ENCODE assay signal across 8 cellular contexts in the genomic region with DNA sequence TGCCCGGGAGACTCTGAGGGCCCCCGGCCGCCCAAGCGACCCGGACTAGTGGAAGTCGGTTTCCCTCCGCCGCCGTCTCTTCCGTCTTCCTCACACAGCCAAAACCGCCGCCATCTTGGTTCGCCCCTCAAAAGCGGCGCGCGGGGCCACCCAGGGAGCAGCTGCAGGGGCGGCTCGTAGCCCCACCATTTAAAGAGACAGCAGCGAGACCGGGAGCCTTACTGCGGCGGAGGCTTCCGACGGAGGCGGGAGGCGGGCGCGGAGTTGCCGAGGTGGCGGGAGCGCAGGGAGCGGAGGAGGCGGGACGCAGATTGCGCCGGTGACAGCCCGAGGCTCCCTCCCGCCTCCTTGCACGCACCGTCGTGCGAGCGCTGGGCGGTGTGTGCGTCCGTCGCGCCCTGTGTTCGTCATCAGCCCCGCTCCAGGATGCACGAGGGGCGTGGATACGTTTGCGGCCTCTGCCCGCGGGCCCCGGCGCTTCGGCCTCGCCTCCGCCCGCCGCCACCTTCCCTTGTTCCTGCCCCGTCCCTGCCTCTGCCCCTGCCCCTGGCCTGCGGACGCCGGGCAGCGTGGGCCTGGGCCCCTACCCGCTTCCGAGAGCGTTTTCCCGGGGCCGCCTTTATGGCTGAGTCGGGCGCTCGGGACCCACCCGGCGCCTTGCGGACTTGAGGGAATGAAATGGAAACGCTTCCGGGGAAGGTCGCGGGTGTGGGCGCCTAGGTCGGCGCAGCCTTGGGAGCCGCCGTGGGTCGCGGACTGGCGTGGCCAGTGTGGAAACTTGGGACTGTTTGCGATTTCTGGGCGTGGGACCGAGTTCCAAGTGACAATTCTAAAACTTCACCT. TPM values are rescaled to one million over a fixed set of nuclear protein-coding genes. Genes with fewer than 3 reads are reported as not detected.
A peak's percentile ranks its signal among the peaks of the same experiment; 100 is the strongest.
DNase-seq lines count a peak whose midpoint lies in the region; ATAC-seq and TF ChIP-seq lines count a peak whose summit lies in the region.

PPP4R3A (minus strand) TSS at position 140 of the 843 bp plus-strand sequence. CDS start 663 bp downstream, outside the sequence.

- peak within 1 kb of the TSS; percentile 97 to 100 (median 100) for H3K27ac ChIP-seq in BLaER1 treated with 17β-estradiol and CSF1 and Interleukin-3, amounts not matched to agents 10 nM and 100 nM
- H3K27ac ChIP-seq in left lung: peak within 1 kb of the TSS; percentile 98 to 99

- DNase-seq in NCI-H748 (lab: John Stamatoyannopoulos, UW; ENCODE audit: unreplicated experiment) (peak; percentile 99), dedifferentiated amniotic fluid mesenchymal stem cell (ENCODE audit: extremely low spot score) (peak; percentile 95), left lung (peak; percentile 96 to 98)
- DNase-seq in activated CD4-positive, alpha-beta T cell treated with anti-CD3 and anti-CD28 coated beads, Interleukin-2, amount 50 U/mL, for 1 hour: peak; percentile 89
- peak; percentile 86 to 87 for DNase-seq in stimulated activated CD4-positive, alpha-beta T cell treated with anti-CD3 and anti-CD28 coated beads, Interleukin-2, amount 100 ng/mL, for 48 hours

- H3K4me3 ChIP-seq in BLaER1 treated with 17β-estradiol and CSF1 and Interleukin-3, amounts not matched to agents 10 nM and 100 nM: peak within 1 kb of the TSS; percentile 88 to 100 (median 100)
- peak within 1 kb of the TSS; percentile 74 to 94 for H3K4me3 ChIP-seq in left lung

- H3K4me1 ChIP-seq in BLaER1 treated with 17β-estradiol and CSF1 and Interleukin-3, amounts not matched to agents 10 nM and 100 nM: peaks cover 11 to 30% (median 23%) of the 10 kb centered on the region in 10 experiments; a peak in 18 of 20 replicates
- peaks cover 0 to 32% of the 10 kb centered on the region in 2 donors for H3K4me1 ChIP-seq in left lung

- TF ChIP-seq CTCF in left lung (IDR thresholded peaks at IDR 0.05): no peak

- H3K9ac ChIP-seq in BLaER1 treated with 17β-estradiol and CSF1 and Interleukin-3, amounts not matched to agents 10 nM and 100 nM: peak within 1 kb of the TSS; percentile 97 to 100 (median 100)

- H3K27me3 ChIP-seq in BLaER1 treated with 17β-estradiol and CSF1 and Interleukin-3, amounts not matched to agents 10 nM and 100 nM: no peaks in the 10 kb centered on the region
- H3K27me3 ChIP-seq in left lung: no peaks in the 10 kb centered on the region

- H3K9me3 ChIP-seq in BLaER1 treated with 17β-estradiol and CSF1 and Interleukin-3, amounts not matched to agents 10 nM and 100 nM (replicated peaks in 1 of 11): no peaks in the 10 kb centered on the region
- H3K9me3 ChIP-seq in left lung: no peaks in the 10 kb centered on the region

- intact Hi-C loops in left lung (cut with DNase I): no loop called here

- peaks cover 9 to 31% (median 22%) of the 10 kb centered on the region in 11 experiments; a peak in 21 of 22 replicates for H3K36me3 ChIP-seq in BLaER1 treated with 17β-estradiol and CSF1 and Interleukin-3, amounts not matched to agents 10 nM and 100 nM
- peaks cover 0 to 8% of the 10 kb centered on the region in 2 donors for H3K36me3 ChIP-seq in left lung

- H3K4me2 ChIP-seq in BLaER1 treated with 17β-estradiol and CSF1 and Interleukin-3, amounts not matched to agents 10 nM and 100 nM: peak within 1 kb of the TSS; percentile 71 to 99 (median 89)

- peak; percentile 75 for ATAC-seq in GM19351 (IDR thresholded peaks at IDR 0.05; ENCODE audit: unreplicated experiment)
- peak; percentile 80 for ATAC-seq in HG03521 (IDR thresholded peaks at IDR 0.05; ENCODE audit: unreplicated experiment)
- peak; percentile 95 for ATAC-seq in left lung

- peaks cover 33 to 41% (median 39%) of the 10 kb centered on the region in 11 experiments for H4K20me1 ChIP-seq in BLaER1 treated with 17β-estradiol and CSF1 and Interleukin-3, amounts not matched to agents 10 nM and 100 nM

RNA-seq across cellular contexts. Expression of gene PPP4R3A, which starts in this region (rescaled TPM):
- total RNA-seq in left lung: 10 to 100 TPM; 68.8 to 76.2 TPM

Comparison
In these comparisons a context has a peak if more than half of its experiments do, and no peak if none do; other contexts are left out.
1. Peak in every context shown above with its lines: DNase-seq, ATAC-seq, H3K4me3 ChIP-seq and H3K27ac ChIP-seq.